14 cellular contexts compared by ENCODE assay signal in genomic region chr3:12049675-12050074, GRCh38. TPM values are rescaled to one million over a fixed set of nuclear protein-coding genes. Genes with fewer than 3 reads are reported as not detected.
DNase-seq lines count a peak whose midpoint lies in the region; ATAC-seq, FAIRE-seq and TF ChIP-seq lines count a peak whose summit lies in the region.
"Had no signal": no experiment of that assay in that cellular context is flagged by ENCODE, and none has a peak within 500 bp of the region (broad histone marks: within the 10 kb centered on the region; RNA-seq: fewer than 3 reads in every experiment).

No MANE protein-coding gene starts in this region.

- ATAC-seq in left lobe of liver (peak; percentile 24), esophagus mucosa (no peak), HG02973 (IDR thresholded peaks at IDR 0.05; ENCODE audit: unreplicated experiment) (no peak)
- ATAC-seq: CD8-positive, alpha-beta T cell had no signal

- no peak for FAIRE-seq in GM12891 (lab: Jason Lieb, UNC)

- TF ChIP-seq POLR2A in GM12891 (IDR thresholded peaks at IDR 0.05; ENCODE audit: low read depth, low read length): no peak

- DNase-seq in GM03348 (ENCODE audit: low spot score) (peak; percentile 45), Kasumi-1 (lab: John Stamatoyannopoulos, UW) (peak; percentile 1 to 22), astrocyte of the hippocampus (ENCODE audit: low read depth, low spot score) (peak; percentile 49), left lobe of liver (ENCODE audit: low spot score) (no peak), GM12891 (ENCODE audit: insufficient read length, low spot score) (no peak), NCI-H1092 (lab: John Stamatoyannopoulos, UW) (no peak)
- DNase-seq: CD8-positive, alpha-beta T cell; erythroblast; midbrain; NCI-H187; SHP77; spleen had no signal

TF ChIP-seq in GM12891, 5 proteins besides CTCF, POLR2A, EP300 and RAD21:
- TF ChIP-seq SPI1 (IDR thresholded peaks at IDR 0.05; ENCODE audit: low read depth, low read length) (no peak), POLR2AphosphoS5 (IDR thresholded peaks at IDR 0.05; ENCODE audit: low read depth, low read length) (no peak), TAF1 (IDR thresholded peaks at IDR 0.05; ENCODE audit: low read depth, low read length) (no peak), POU2F2 (IDR thresholded peaks at IDR 0.05; ENCODE audit: low read depth, low read length) (no peak), PAX5 (IDR thresholded peaks at IDR 0.05; ENCODE audit: insufficient read depth, low read length, severe bottlenecking) (no peak)

RNA-seq across cellular contexts. Expression of gene SYN2, which starts 45.5 kb away (rescaled TPM):
- total RNA-seq in left lobe of liver (not detected), esophagus mucosa (0.24 TPM)
- polyA plus RNA-seq in GM12891 (2012; ENCODE audit: low read depth, missing spikeins): 0.06 TPM
- total RNA-seq: CD8-positive, alpha-beta T cell had no signal

Comparison
In these comparisons a context has a peak if more than half of its experiments do, and no peak if none do; other contexts are left out.
1. DNase-seq: peak in GM03348 (single experiment), Kasumi-1 (2 of 2) and astrocyte of the hippocampus (single experiment); none in left lobe of liver (single experiment), GM12891 (single experiment) and NCI-H1092 (single experiment).